Comparison of ENCODE assay signal across 19 cellular contexts in genomic region chr1:90405726-90406125, GRCh38.
DNase-seq lines count a peak whose midpoint lies in the region; ATAC-seq and TF ChIP-seq lines count a peak whose summit lies in the region.
"Had no signal": no experiment of that assay in that cellular context is flagged by ENCODE, and none has a peak within 500 bp of the region (broad histone marks: within the 10 kb centered on the region; RNA-seq: fewer than 3 reads in every experiment).

No MANE protein-coding gene starts in this region.

- no peaks in the 10 kb centered on the region for H4K20me1 ChIP-seq in mammary epithelial cell (ENCODE audit: insufficient read depth, low read length)
- H4K20me1 ChIP-seq: BLaER1 treated with 17β-estradiol and CSF1 and Interleukin-3, amounts not matched to agents 10 nM and 100 nM had no signal

- DNase-seq in NCI-H69 (lab: John Stamatoyannopoulos, UW): peak; percentile 23
- DNase-seq in Panc1 (ENCODE audit: low read depth, low spot score): no peak
- peak; percentile 42 for DNase-seq in mammary epithelial cell
- DNase-seq in foreskin keratinocyte: peak in 1 of 2 donors; percentile 69
- DNase-seq in NCI-H1048 (lab: John Stamatoyannopoulos, UW): no peak
- DNase-seq in activated CD8-positive, alpha-beta T cell treated with anti-CD3 and anti-CD28 coated beads for 36 hours: no peak
- DNase-seq in activated naive CD4-positive, alpha-beta T cell treated with anti-CD3 and anti-CD28 coated beads for 36 hours: no peak
- DNase-seq in Calu3: no peak
- DNase-seq: CD8-positive, alpha-beta T cell; DMS 273 treated with DMSO at 0.1 percent for 48 hours; DMS53; DND-41; EL; GOT3; H9 had no signal

- peaks cover 1% of the 10 kb centered on the region for H3K27me3 Mint-ChIP-seq in activated CD8-positive, alpha-beta T cell treated with anti-CD3 and anti-CD28 coated beads for 36 hours
- peaks cover 3% of the 10 kb centered on the region for H3K27me3 Mint-ChIP-seq in activated naive CD4-positive, alpha-beta T cell treated with anti-CD3 and anti-CD28 coated beads for 36 hours (ENCODE audit: low read depth)
- no peaks in the 10 kb centered on the region for H3K27me3 Mint-ChIP-seq in Calu3 (ENCODE audit: unreplicated experiment)

- POLR2A ChIA-PET in Panc1 (lab: Charles Lee): no interaction called here
- POLR2A ChIA-PET in activated CD8-positive, alpha-beta T cell treated with anti-CD3 and anti-CD28 coated beads for 36 hours (lab: Charles Lee): no interaction called here

- no peak overlapping the region for H3K27ac Mint-ChIP-seq in activated CD8-positive, alpha-beta T cell treated with anti-CD3 and anti-CD28 coated beads for 36 hours
- no peak overlapping the region for H3K27ac Mint-ChIP-seq in activated naive CD4-positive, alpha-beta T cell treated with anti-CD3 and anti-CD28 coated beads for 36 hours
- H3K27ac Mint-ChIP-seq in Calu3 (ENCODE audit: unreplicated experiment): no peak overlapping the region
- H3K27ac Mint-ChIP-seq: B cell; CD8-positive, alpha-beta T cell; H9 had no signal

- no peak overlapping the region for H3K9ac ChIP-seq in mammary epithelial cell (ENCODE audit: insufficient read depth, low read length)
- H3K9ac ChIP-seq: BLaER1 treated with 17β-estradiol and CSF1 and Interleukin-3, amounts not matched to agents 10 nM and 100 nM had no signal

- H3K36me3 ChIP-seq in Panc1 (ENCODE audit: control insufficient read depth, insufficient read depth, low read length): no peaks in the 10 kb centered on the region
- H3K36me3 ChIP-seq in mammary epithelial cell (ENCODE audit: insufficient read depth, low read length): no peaks in the 10 kb centered on the region
- H3K36me3 ChIP-seq: BLaER1 treated with 17β-estradiol and CSF1 and Interleukin-3, amounts not matched to agents 10 nM and 100 nM had no signal

- TF ChIP-seq CTCF in Panc1 (IDR thresholded peaks at IDR 0.05) (no peak), mammary epithelial cell (conservative IDR thresholded peaks at IDR 0.05 in 1 of 2, IDR thresholded peaks at IDR 0.05 in 1 of 2; ENCODE audit: extremely low read depth in 1 of 2, insufficient read depth in 1 of 2, low read depth in 1 of 2, low read length in 2 of 2) (no peak), foreskin keratinocyte (conservative IDR thresholded peaks at IDR 0.05) (no peak), Calu3 (IDR thresholded peaks at IDR 0.05; ENCODE audit: unreplicated experiment) (no peak)
- no peak for TF ChIP-seq CTCF in activated CD8-positive, alpha-beta T cell treated with anti-CD3 and anti-CD28 coated beads for 36 hours (IDR thresholded peaks at IDR 0.05)

- intact Hi-C loops in Panc1 (cut with micrococcal nuclease; ENCODE audit: unreplicated experiment) (no loop called here), mammary epithelial cell (cut with micrococcal nuclease) (no loop called here), Calu3 (cut with micrococcal nuclease; ENCODE audit: unreplicated experiment) (no loop called here)
- intact Hi-C loops in activated CD8-positive, alpha-beta T cell treated with anti-CD3 and anti-CD28 coated beads for 36 hours (cut with micrococcal nuclease): no loop called here
- intact Hi-C loops in activated naive CD4-positive, alpha-beta T cell treated with anti-CD3 and anti-CD28 coated beads for 36 hours (cut with micrococcal nuclease): no loop called here

- H3K4me1 ChIP-seq in Panc1 (ENCODE audit: control insufficient read depth, insufficient read depth, low read length): peaks cover 15% of the 10 kb centered on the region
- H3K4me1 ChIP-seq in mammary epithelial cell (ENCODE audit: insufficient read depth, low read length): peaks cover 31% of the 10 kb centered on the region
- peaks cover 26% of the 10 kb centered on the region for H3K4me1 ChIP-seq in foreskin keratinocyte
- H3K4me1 ChIP-seq: BLaER1 treated with 17β-estradiol and CSF1 and Interleukin-3, amounts not matched to agents 10 nM and 100 nM had no signal

- in situ Hi-C loops in Panc1 (cut with HindIII; ENCODE audit: low pct_unique_long_range_greater_than_20kb, low sequenced_read_pairs): no loop called here
- in situ Hi-C loops in mammary epithelial cell (cut with MboI; ENCODE audit: low sequenced_read_pairs in 2 of 2): no loop called here

- H3K27me3 ChIP-seq in Panc1 (ENCODE audit: control insufficient read depth, insufficient read depth, low read length) (no peaks in the 10 kb centered on the region), mammary epithelial cell (ENCODE audit: insufficient read depth, low read length) (no peaks in the 10 kb centered on the region), foreskin keratinocyte (peaks cover 10% of the 10 kb centered on the region)
- H3K27me3 ChIP-seq: BLaER1 treated with 17β-estradiol and CSF1 and Interleukin-3, amounts not matched to agents 10 nM and 100 nM had no signal

- 56% methylated on average over 4 of the region's 4 CpGs for WGBS in mammary epithelial cell (ENCODE audit: low coverage, missing lambda C conversion rate)

- no peaks in the 10 kb centered on the region for H3K36me3 Mint-ChIP-seq in activated CD8-positive, alpha-beta T cell treated with anti-CD3 and anti-CD28 coated beads for 36 hours (ENCODE audit: low read depth)
- no peaks in the 10 kb centered on the region for H3K36me3 Mint-ChIP-seq in activated naive CD4-positive, alpha-beta T cell treated with anti-CD3 and anti-CD28 coated beads for 36 hours (ENCODE audit: low read depth)
- H3K36me3 Mint-ChIP-seq in Calu3 (ENCODE audit: insufficient read depth, unreplicated experiment): peaks cover 6% of the 10 kb centered on the region
- H3K36me3 Mint-ChIP-seq: CD8-positive, alpha-beta T cell had no signal

- H3K27ac ChIP-seq in Panc1 (ENCODE audit: low read length) (peak overlapping the region; percentile 65; the same call in 1 of the 2 replicates), mammary epithelial cell (ENCODE audit: insufficient read depth, low read depth, low read length) (no peak overlapping the region), foreskin keratinocyte (no peak overlapping the region)
- H3K27ac ChIP-seq: BLaER1 treated with 17β-estradiol and CSF1 and Interleukin-3, amounts not matched to agents 10 nM and 100 nM had no signal

- BruUV-seq in Panc1 (replicated peaks; lab: Mats Ljungman, UMichigan) (no TSS peak), mammary epithelial cell (replicated peaks; lab: Mats Ljungman, UMichigan) (no TSS peak), Calu3 (replicated peaks; lab: Mats Ljungman, UMichigan) (no TSS peak)

- CTCF ChIA-PET in Panc1 (lab: Charles Lee) (no interaction called here), mammary epithelial cell (lab: Charles Lee; ENCODE audit: low non-redundant PET) (no interaction called here), Calu3 (lab: Charles Lee) (no interaction called here)
- CTCF ChIA-PET in activated CD8-positive, alpha-beta T cell treated with anti-CD3 and anti-CD28 coated beads for 36 hours (lab: Charles Lee): no interaction called here
- CTCF ChIA-PET in activated naive CD4-positive, alpha-beta T cell treated with anti-CD3 and anti-CD28 coated beads for 36 hours (lab: Charles Lee): interaction anchor here (0.6 kb wide), 1 partner anchor 294 kb away, joined by 3 read pairs; no protein-coding TSS in a partner anchor

- H3K4me1 Mint-ChIP-seq in activated CD8-positive, alpha-beta T cell treated with anti-CD3 and anti-CD28 coated beads for 36 hours (ENCODE audit: low read depth): no peaks in the 10 kb centered on the region
- no peaks in the 10 kb centered on the region for H3K4me1 Mint-ChIP-seq in activated naive CD4-positive, alpha-beta T cell treated with anti-CD3 and anti-CD28 coated beads for 36 hours (ENCODE audit: low read depth)
- H3K4me1 Mint-ChIP-seq in Calu3 (ENCODE audit: low read depth, unreplicated experiment): peaks cover 25% of the 10 kb centered on the region
- H3K4me1 Mint-ChIP-seq: B cell had no signal

- H3K4me2 ChIP-seq in mammary epithelial cell (ENCODE audit: insufficient read depth, low read depth, low read length): peak overlapping the region; percentile 8
- H3K4me2 ChIP-seq: BLaER1 treated with 17β-estradiol and CSF1 and Interleukin-3, amounts not matched to agents 10 nM and 100 nM had no signal

- no peak overlapping the region for H3K4me3 Mint-ChIP-seq in activated CD8-positive, alpha-beta T cell treated with anti-CD3 and anti-CD28 coated beads for 36 hours
- no peak overlapping the region for H3K4me3 Mint-ChIP-seq in activated naive CD4-positive, alpha-beta T cell treated with anti-CD3 and anti-CD28 coated beads for 36 hours
- H3K4me3 Mint-ChIP-seq in Calu3 (ENCODE audit: low read depth, unreplicated experiment): no peak overlapping the region
- H3K4me3 Mint-ChIP-seq: B cell; CD8-positive, alpha-beta T cell; H9 had no signal

- ATAC-seq in Panc1: no peak
- ATAC-seq in foreskin keratinocyte: peak; percentile 81
- no peak for ATAC-seq in activated CD8-positive, alpha-beta T cell treated with anti-CD3 and anti-CD28 coated beads for 36 hours
- ATAC-seq: CD8-positive, alpha-beta T cell; GM12878; HepG2 had no signal

- no peaks in the 10 kb centered on the region for H3K9me3 Mint-ChIP-seq in activated CD8-positive, alpha-beta T cell treated with anti-CD3 and anti-CD28 coated beads for 36 hours
- H3K9me3 Mint-ChIP-seq in activated naive CD4-positive, alpha-beta T cell treated with anti-CD3 and anti-CD28 coated beads for 36 hours: no peaks in the 10 kb centered on the region
- H3K9me3 Mint-ChIP-seq in Calu3 (ENCODE audit: low read depth, unreplicated experiment): no peaks in the 10 kb centered on the region
- H3K9me3 Mint-ChIP-seq: H9 had no signal

- H3K79me2 ChIP-seq in mammary epithelial cell (ENCODE audit: insufficient read depth, low read length): no peaks in the 10 kb centered on the region

- H2AFZ ChIP-seq in mammary epithelial cell (ENCODE audit: low read depth, low read length): no peak overlapping the region

- dilution Hi-C loops in mammary epithelial cell (cut with HindIII; ENCODE audit: low sequenced_read_pairs): no loop called here

- H3K9me3 ChIP-seq in Panc1 (ENCODE audit: control insufficient read depth, insufficient read depth, low read depth, low read length) (no peaks in the 10 kb centered on the region), mammary epithelial cell (replicated peaks; ENCODE audit: insufficient read depth, low read length) (no peaks in the 10 kb centered on the region)
- H3K9me3 ChIP-seq: BLaER1 treated with 17β-estradiol and CSF1 and Interleukin-3, amounts not matched to agents 10 nM and 100 nM had no signal

- H3K4me3 ChIP-seq in Panc1 (ENCODE audit: low read depth in 2 of 2, low read length in 2 of 2): no peak overlapping the region
- no peak overlapping the region for H3K4me3 ChIP-seq in mammary epithelial cell (replicated peaks in 1 of 3; ENCODE audit: insufficient read depth in 1 of 3, low read depth in 2 of 3, low read length in 3 of 3)
- H3K4me3 ChIP-seq: BLaER1 treated with 17β-estradiol and CSF1 and Interleukin-3, amounts not matched to agents 10 nM and 100 nM; GM12878 had no signal

Comparison
In these comparisons a context has a peak if more than half of its experiments do, and no peak if none do; other contexts are left out.
1. DNase-seq: peak in NCI-H69 (single experiment) and mammary epithelial cell (single experiment); none in Panc1 (single experiment), NCI-H1048 (single experiment), activated CD8-positive, alpha-beta T cell treated with anti-CD3 and anti-CD28 coated beads for 36 hours (single experiment), activated naive CD4-positive, alpha-beta T cell treated with anti-CD3 and anti-CD28 coated beads for 36 hours (single experiment) and Calu3 (single experiment).